ENCODE assay signal across 20 cellular contexts in genomic region chr20:58576590-58576944, GRCh38.
A peak's percentile ranks its signal among the peaks of the same experiment; 100 is the strongest.
DNase-seq lines count a peak whose midpoint lies in the region; ATAC-seq and TF ChIP-seq lines count a peak whose summit lies in the region.
"Had no signal": no experiment of that assay in that cellular context is flagged by ENCODE, and none has a peak within 500 bp of the region (broad histone marks: within the 10 kb centered on the region; RNA-seq: fewer than 3 reads in every experiment).

No MANE protein-coding gene starts in this region.

- no peak for TF ChIP-seq CTCF in heart left ventricle (IDR thresholded peaks at IDR 0.05)

- H3K4me3 ChIP-seq in heart left ventricle (no peak overlapping the region), aorta (ENCODE audit: low read length in 2 of 2) (no peak overlapping the region)
- H3K4me3 ChIP-seq: BLaER1, GM12878, GM23248, MG63, SJSA1 had no signal

- no peak for TF ChIP-seq POLR2A in heart left ventricle (IDR thresholded peaks at IDR 0.05)

- intact Hi-C loops in cardiac septum (cut with DNase I) (no loop called here), heart left ventricle (cut with DNase I) (no loop called here), aorta (cut with DNase I) (no loop called here)

- ATAC-seq in heart left ventricle = no peak
- ATAC-seq in aorta (ENCODE audit: low FRiP score) = no peak
- no peak for ATAC-seq in GM19324 (IDR thresholded peaks at IDR 0.05; ENCODE audit: low FRiP score, unreplicated experiment)
- ATAC-seq: GM12878 had no signal

- WGBS in heart left ventricle, 4 donors = 82 to 90% (median 84%) methylated on average over 7 to 8 of the region's 8 CpGs
- 91% methylated on average over 8 of the region's 8 CpGs for WGBS in aorta, 2 donors

- H3K36me3 ChIP-seq in heart left ventricle = no peaks in the 10 kb centered on the region
- H3K36me3 ChIP-seq in aorta (ENCODE audit: control insufficient read depth in 1 of 2, insufficient read depth in 2 of 2, low read length in 1 of 2) = no peaks in the 10 kb centered on the region
- H3K36me3 ChIP-seq: BLaER1, MG63, SJSA1 had no signal

- peak; percentile 31 for DNase-seq in cardiac septum (ENCODE audit: low spot score)
- no peak for DNase-seq in heart left ventricle
- peak; percentile 0 for DNase-seq in NCI-H774 (lab: John Stamatoyannopoulos, UW)
- DNase-seq in left kidney (ENCODE audit: low read depth, low spot score) = peak; percentile 39
- peak; percentile 32 to 72 for DNase-seq in aorta
- DNase-seq in occipital lobe (lab: John Stamatoyannopoulos, UW) = no peak
- DNase-seq in stimulated activated CD4-positive, alpha-beta T cell treated with anti-CD3 and anti-CD28 coated beads, Interleukin-12 subunit alpha, Interleukin-12 subunit beta, amount 100 ng/mL, for 4 hours = no peak
- DNase-seq: CD4-positive, alpha-beta memory T cell; DMS53; EL; GM23248; HCEC 1CT; Kasumi-1; MG63; NCI-H1436; NCI-H1930 had no signal

- H3K4me1 ChIP-seq in heart left ventricle (peaks cover 0 to 1% (median 0%) of the 10 kb centered on the region in 12 donors), aorta (ENCODE audit: control insufficient read depth in 1 of 2, insufficient read depth in 2 of 2, low read length in 2 of 2) (no peaks in the 10 kb centered on the region)
- H3K4me1 ChIP-seq: BLaER1 had no signal

- no peaks in the 10 kb centered on the region for H3K9me3 ChIP-seq in heart left ventricle
- H3K9me3 ChIP-seq in aorta (ENCODE audit: control insufficient read depth, low read length) = no peaks in the 10 kb centered on the region
- H3K9me3 ChIP-seq: MG63, SJSA1 had no signal

- peaks cover 0 to 40% (median 0%) of the 10 kb centered on the region in 9 donors for H3K27me3 ChIP-seq in heart left ventricle
- H3K27me3 ChIP-seq in aorta (ENCODE audit: control insufficient read depth in 1 of 2, insufficient read depth in 2 of 2, low read length in 1 of 2) = no peaks in the 10 kb centered on the region
- H3K27me3 ChIP-seq: BLaER1, MG63, SJSA1 had no signal

- H3K27ac ChIP-seq in heart left ventricle (no peak overlapping the region), aorta (ENCODE audit: low read depth in 1 of 2, low read length in 2 of 2) (no peak overlapping the region)
- H3K27ac ChIP-seq: BLaER1, GM23248, SJSA1 had no signal

Comparison
In these comparisons a context has a peak if more than half of its experiments do, and no peak if none do; other contexts are left out.
1. DNase-seq: peak in cardiac septum (single experiment), NCI-H774 (single experiment), left kidney (single experiment) and aorta (2 of 2); none in heart left ventricle (0 of 5), occipital lobe (single experiment) and stimulated activated CD4-positive, alpha-beta T cell treated with anti-CD3 and anti-CD28 coated beads, Interleukin-12 subunit alpha, Interleukin-12 subunit beta, amount 100 ng/mL, for 4 hours (single experiment).